34 cellular contexts compared by ENCODE assay signal in the genomic region with DNA sequence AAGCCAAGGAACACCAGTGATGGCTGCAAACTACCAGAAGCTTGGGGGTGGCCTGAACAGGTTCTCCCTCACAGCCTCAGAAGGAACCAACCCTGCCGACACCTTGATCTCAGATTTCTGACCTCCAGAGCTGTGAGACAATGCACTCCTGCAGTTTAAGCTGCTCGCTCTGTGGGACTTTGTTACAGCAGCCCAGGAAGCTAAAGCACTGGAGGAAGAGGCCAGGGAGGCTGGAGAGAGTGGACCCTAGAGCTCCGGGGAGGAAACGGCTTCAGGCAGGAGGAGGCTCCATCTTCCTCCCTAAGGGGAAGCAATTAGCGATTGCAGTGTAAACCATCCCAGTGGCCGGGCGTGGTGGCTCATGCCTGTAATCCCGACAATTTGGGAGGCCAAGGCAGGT. TPM values are rescaled to one million over a fixed set of nuclear protein-coding genes. Genes with fewer than 3 reads are reported as not detected.
"Had no signal": no experiment of that assay in that cellular context is flagged by ENCODE, and none has a peak within 500 bp of the region (broad histone marks: within the 10 kb centered on the region; RNA-seq: fewer than 3 reads in every experiment).

No MANE protein-coding gene starts in this region.

- H3K4me1 Mint-ChIP-seq: activated CD4-positive, alpha-beta memory T cell treated with anti-CD3 and anti-CD28 coated beads, Interleukin-2, amount 10 ng/mL, durations not matched to agents 7 days and 5 days; activated CD4-positive, alpha-beta T cell treated with anti-CD3 and anti-CD28 coated beads, Interleukin-2, amount 10 ng/mL, durations not matched to agents 7 days and 5 days; activated T-helper 17 cell treated with anti-CD3 and anti-CD28 coated beads, Interleukin-2, amount 50 U/mL, for 72 hours; central memory CD8-positive, alpha-beta T cell had no signal

- H3K4me3 ChIP-seq: coronary artery, dorsolateral prefrontal cortex, esophagus muscularis mucosa, gastroesophageal sphincter, heart right ventricle, hepatocyte had no signal

- DNase-seq: activated CD4-positive, alpha-beta memory T cell treated with anti-CD3 and anti-CD28 coated beads, Interleukin-2, amount 10 ng/mL, durations not matched to agents 7 days and 5 days; activated CD4-positive, alpha-beta T cell treated with anti-CD3 and anti-CD28 coated beads for 1 hour; activated CD4-positive, alpha-beta T cell treated with anti-CD3 and anti-CD28 coated beads for 4 hours; activated CD4-positive, alpha-beta T cell treated with anti-CD3 and anti-CD28 coated beads, Interleukin-2, amount 10 ng/mL, durations not matched to agents 7 days and 5 days; activated CD4-positive, alpha-beta T cell treated with anti-CD3 and anti-CD28 coated beads, Interleukin-2, amount 50 U/mL, for 4 hours; activated CD8-positive, alpha-beta memory T cell treated with anti-CD3 and anti-CD28 coated beads, Interleukin-2, amount 50 U/mL, for 48 hours; activated effector memory CD4-positive, alpha-beta T cell treated with Interleukin-2 at 50 U/mL for 16 hours; activated gamma-delta T cell treated with Interleukin-2 at 50 U/mL for 16 hours; activated naive CD4-positive, alpha-beta T cell treated with anti-CD3 and anti-CD28 coated beads, Interleukin-2, amount 50 U/mL, for 16 hours; activated naive CD4-positive, alpha-beta T cell treated with Interleukin-2 at 50 U/mL for 16 hours; activated T-cell treated with anti-CD3 and anti-CD28 coated beads for 4 hours; activated T-cell treated with anti-CD3 and anti-CD28 coated beads, Interleukin-2, amount 50 U/mL, for 24 hours; amniotic stem cell; anterior cingulate cortex; brain microvascular endothelial cell; dorsolateral prefrontal cortex; effector memory CD4-positive, alpha-beta T cell; erythroblast; foreskin keratinocyte; heart right ventricle; T-helper 17 cell; T1000 had no signal

- H3K27ac ChIP-seq: brain microvascular endothelial cell, coronary artery, dorsolateral prefrontal cortex, esophagus muscularis mucosa, foreskin keratinocyte, gastroesophageal sphincter, heart right ventricle, hepatocyte had no signal

- H3K9me3 Mint-ChIP-seq: activated CD4-positive, alpha-beta memory T cell treated with anti-CD3 and anti-CD28 coated beads, Interleukin-2, amount 10 ng/mL, durations not matched to agents 7 days and 5 days; activated CD4-positive, alpha-beta T cell treated with anti-CD3 and anti-CD28 coated beads, Interleukin-2, amount 10 ng/mL, durations not matched to agents 7 days and 5 days; activated T-cell treated with anti-CD3 and anti-CD28 coated beads, Interleukin-2, amount 50 U/mL, for 24 hours; activated T-helper 17 cell treated with anti-CD3 and anti-CD28 coated beads, Interleukin-2, amount 50 U/mL, for 72 hours; central memory CD8-positive, alpha-beta T cell; dendritic cell treated with granulocyte-macrophage colony-stimulating factor and Interleukin-4, amounts not matched to agents 40 ng/mL and 50 ng/mL, for 4 days; T-helper 2 cell treated with Interferon-gamma antibody and Interleukin-4, amounts not matched to agents 5 μg/mL and 100 μg/mL, for 36 hours had no signal

- H3K4me1 ChIP-seq: esophagus muscularis mucosa, foreskin keratinocyte, gastroesophageal sphincter, heart right ventricle had no signal

- ATAC-seq: activated T-helper 17 cell treated with anti-CD3 and anti-CD28 coated beads, Interleukin-2, amount 50 U/mL, for 72 hours; foreskin keratinocyte; gastroesophageal sphincter; heart right ventricle; T-helper 17 cell had no signal

- H3K9me3 ChIP-seq: gastroesophageal sphincter, heart right ventricle had no signal

- H3K27me3 ChIP-seq: brain microvascular endothelial cell had no signal

- H3K4me3 Mint-ChIP-seq: activated CD4-positive, alpha-beta memory T cell treated with anti-CD3 and anti-CD28 coated beads, Interleukin-2, amount 10 ng/mL, durations not matched to agents 7 days and 5 days; activated CD4-positive, alpha-beta T cell treated with anti-CD3 and anti-CD28 coated beads, Interleukin-2, amount 10 ng/mL, durations not matched to agents 7 days and 5 days; activated naive CD8-positive, alpha-beta T cell; activated T-cell treated with anti-CD3 and anti-CD28 coated beads, Interleukin-2, amount 50 U/mL, for 24 hours; activated T-helper 17 cell treated with anti-CD3 and anti-CD28 coated beads, Interleukin-2, amount 50 U/mL, for 72 hours; central memory CD8-positive, alpha-beta T cell; dendritic cell treated with granulocyte-macrophage colony-stimulating factor and Interleukin-4, amounts not matched to agents 40 ng/mL and 50 ng/mL, for 4 days; T-helper 17 cell; T-helper 2 cell treated with Interferon-gamma antibody and Interleukin-4, amounts not matched to agents 5 μg/mL and 100 μg/mL, for 36 hours had no signal

- H3K36me3 ChIP-seq: brain microvascular endothelial cell, esophagus muscularis mucosa, gastroesophageal sphincter, heart right ventricle had no signal

- H3K36me3 Mint-ChIP-seq: activated naive CD8-positive, alpha-beta T cell had no signal

- H3K27ac Mint-ChIP-seq: activated CD4-positive, alpha-beta memory T cell treated with anti-CD3 and anti-CD28 coated beads, Interleukin-2, amount 10 ng/mL, durations not matched to agents 7 days and 5 days; activated CD4-positive, alpha-beta T cell treated with anti-CD3 and anti-CD28 coated beads, Interleukin-2, amount 10 ng/mL, durations not matched to agents 7 days and 5 days; activated naive CD8-positive, alpha-beta T cell; activated T-cell treated with anti-CD3 and anti-CD28 coated beads, Interleukin-2, amount 50 U/mL, for 24 hours; activated T-helper 17 cell treated with anti-CD3 and anti-CD28 coated beads, Interleukin-2, amount 50 U/mL, for 72 hours; dendritic cell treated with granulocyte-macrophage colony-stimulating factor and Interleukin-4, amounts not matched to agents 40 ng/mL and 50 ng/mL, for 4 days; T-helper 17 cell; T-helper 2 cell treated with Interferon-gamma antibody and Interleukin-4, amounts not matched to agents 5 μg/mL and 100 μg/mL, for 36 hours had no signal

RNA-seq across cellular contexts. Expression of gene BARX1, which starts 25.1 kb away (rescaled TPM):
- total RNA-seq: activated CD4-positive, alpha-beta T cell treated with anti-CD3 and anti-CD28 coated beads, Interleukin-2, amount 10 ng/mL, durations not matched to agents 7 days and 5 days; bronchial epithelial cell; cerebellum; foreskin keratinocyte; glomerular endothelial cell; T-helper 17 cell had no signal
- polyA plus RNA-seq: foreskin keratinocyte had no signal
